ENCODE assay signal across 1 cellular context in the genomic region with DNA sequence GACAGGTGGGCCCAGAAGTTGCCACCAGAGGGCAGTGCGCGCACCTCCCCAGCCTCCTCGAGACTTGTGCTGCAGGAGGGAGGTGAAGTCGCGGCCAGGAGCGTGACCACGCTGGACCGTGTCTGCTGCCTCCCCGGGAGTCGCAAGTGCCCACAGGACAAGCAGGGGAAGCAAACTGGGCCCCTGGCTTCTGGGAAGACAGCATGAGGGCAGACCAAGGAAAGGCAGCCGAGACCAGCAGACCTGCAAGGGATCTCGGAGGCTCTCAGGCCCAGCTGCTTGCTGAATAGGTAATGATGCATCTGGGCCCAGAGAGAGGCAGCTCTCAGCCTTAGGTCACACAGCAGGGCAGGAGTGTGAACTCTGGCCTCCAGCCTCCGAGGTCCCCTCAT.
A peak's percentile ranks its signal among the peaks of the same experiment; 100 is the strongest.
TF ChIP-seq lines count a peak whose summit lies in the region.

No MANE protein-coding gene starts in this region.

TF ChIP-seq in HepG2, 621 proteins besides CTCF, POLR2A, EP300 and RAD21 (continued from another document and continues in another):
- TF ChIP-seq ZNF574 (CRISPR knock-in tag; IDR thresholded peaks at IDR 0.05) = no peak; the same call in 1 of the 2 replicates
- TF ChIP-seq ZSCAN29 (CRISPR knock-in tag; conservative IDR thresholded peaks at IDR 0.05) = no peak
- TF ChIP-seq KDM3A (CRISPR knock-in tag; IDR thresholded peaks at IDR 0.05; ENCODE audit: low read depth) = no peak
- peak; percentile 77 for TF ChIP-seq ZFP91 (CRISPR knock-in tag; IDR thresholded peaks at IDR 0.05; ENCODE audit: borderline replicate concordance)
- no peak for TF ChIP-seq ZNF619 (CRISPR knock-in tag; IDR thresholded peaks at IDR 0.05)
- TF ChIP-seq, protein P1, sequence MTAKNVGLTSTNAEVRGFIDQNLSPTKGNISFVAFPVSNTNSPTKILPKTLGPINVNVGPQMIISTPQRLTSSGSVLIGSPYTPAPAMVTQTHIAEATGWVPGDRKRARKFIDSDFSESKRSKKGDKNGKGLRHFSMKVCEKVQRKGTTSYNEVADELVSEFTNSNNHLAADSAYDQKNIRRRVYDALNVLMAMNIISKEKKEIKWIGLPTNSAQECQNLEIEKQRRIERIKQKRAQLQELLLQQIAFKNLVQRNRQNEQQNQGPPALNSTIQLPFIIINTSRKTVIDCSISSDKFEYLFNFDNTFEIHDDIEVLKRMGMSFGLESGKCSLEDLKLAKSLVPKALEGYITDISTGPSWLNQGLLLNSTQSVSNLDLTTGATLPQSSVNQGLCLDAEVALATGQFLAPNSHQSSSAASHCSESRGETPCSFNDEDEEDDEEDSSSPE (CRISPR knock-in tag; IDR thresholded peaks at IDR 0.05) = no peak
- TF ChIP-seq MLXIP (CRISPR knock-in tag; IDR thresholded peaks at IDR 0.05; ENCODE audit: borderline replicate concordance) = no peak
- no peak for TF ChIP-seq ZNF263 (CRISPR knock-in tag; IDR thresholded peaks at IDR 0.05)
- TF ChIP-seq MTF2 (CRISPR knock-in tag; IDR thresholded peaks at IDR 0.05; ENCODE audit: borderline replicate concordance) = 0 out of 2 replicates have a peak, but pooled peaks have one; percentile 54
- TF ChIP-seq IRX3 (CRISPR knock-in tag; IDR thresholded peaks at IDR 0.05; ENCODE audit: borderline replicate concordance, low read depth) = no peak
- TF ChIP-seq, protein P2, sequence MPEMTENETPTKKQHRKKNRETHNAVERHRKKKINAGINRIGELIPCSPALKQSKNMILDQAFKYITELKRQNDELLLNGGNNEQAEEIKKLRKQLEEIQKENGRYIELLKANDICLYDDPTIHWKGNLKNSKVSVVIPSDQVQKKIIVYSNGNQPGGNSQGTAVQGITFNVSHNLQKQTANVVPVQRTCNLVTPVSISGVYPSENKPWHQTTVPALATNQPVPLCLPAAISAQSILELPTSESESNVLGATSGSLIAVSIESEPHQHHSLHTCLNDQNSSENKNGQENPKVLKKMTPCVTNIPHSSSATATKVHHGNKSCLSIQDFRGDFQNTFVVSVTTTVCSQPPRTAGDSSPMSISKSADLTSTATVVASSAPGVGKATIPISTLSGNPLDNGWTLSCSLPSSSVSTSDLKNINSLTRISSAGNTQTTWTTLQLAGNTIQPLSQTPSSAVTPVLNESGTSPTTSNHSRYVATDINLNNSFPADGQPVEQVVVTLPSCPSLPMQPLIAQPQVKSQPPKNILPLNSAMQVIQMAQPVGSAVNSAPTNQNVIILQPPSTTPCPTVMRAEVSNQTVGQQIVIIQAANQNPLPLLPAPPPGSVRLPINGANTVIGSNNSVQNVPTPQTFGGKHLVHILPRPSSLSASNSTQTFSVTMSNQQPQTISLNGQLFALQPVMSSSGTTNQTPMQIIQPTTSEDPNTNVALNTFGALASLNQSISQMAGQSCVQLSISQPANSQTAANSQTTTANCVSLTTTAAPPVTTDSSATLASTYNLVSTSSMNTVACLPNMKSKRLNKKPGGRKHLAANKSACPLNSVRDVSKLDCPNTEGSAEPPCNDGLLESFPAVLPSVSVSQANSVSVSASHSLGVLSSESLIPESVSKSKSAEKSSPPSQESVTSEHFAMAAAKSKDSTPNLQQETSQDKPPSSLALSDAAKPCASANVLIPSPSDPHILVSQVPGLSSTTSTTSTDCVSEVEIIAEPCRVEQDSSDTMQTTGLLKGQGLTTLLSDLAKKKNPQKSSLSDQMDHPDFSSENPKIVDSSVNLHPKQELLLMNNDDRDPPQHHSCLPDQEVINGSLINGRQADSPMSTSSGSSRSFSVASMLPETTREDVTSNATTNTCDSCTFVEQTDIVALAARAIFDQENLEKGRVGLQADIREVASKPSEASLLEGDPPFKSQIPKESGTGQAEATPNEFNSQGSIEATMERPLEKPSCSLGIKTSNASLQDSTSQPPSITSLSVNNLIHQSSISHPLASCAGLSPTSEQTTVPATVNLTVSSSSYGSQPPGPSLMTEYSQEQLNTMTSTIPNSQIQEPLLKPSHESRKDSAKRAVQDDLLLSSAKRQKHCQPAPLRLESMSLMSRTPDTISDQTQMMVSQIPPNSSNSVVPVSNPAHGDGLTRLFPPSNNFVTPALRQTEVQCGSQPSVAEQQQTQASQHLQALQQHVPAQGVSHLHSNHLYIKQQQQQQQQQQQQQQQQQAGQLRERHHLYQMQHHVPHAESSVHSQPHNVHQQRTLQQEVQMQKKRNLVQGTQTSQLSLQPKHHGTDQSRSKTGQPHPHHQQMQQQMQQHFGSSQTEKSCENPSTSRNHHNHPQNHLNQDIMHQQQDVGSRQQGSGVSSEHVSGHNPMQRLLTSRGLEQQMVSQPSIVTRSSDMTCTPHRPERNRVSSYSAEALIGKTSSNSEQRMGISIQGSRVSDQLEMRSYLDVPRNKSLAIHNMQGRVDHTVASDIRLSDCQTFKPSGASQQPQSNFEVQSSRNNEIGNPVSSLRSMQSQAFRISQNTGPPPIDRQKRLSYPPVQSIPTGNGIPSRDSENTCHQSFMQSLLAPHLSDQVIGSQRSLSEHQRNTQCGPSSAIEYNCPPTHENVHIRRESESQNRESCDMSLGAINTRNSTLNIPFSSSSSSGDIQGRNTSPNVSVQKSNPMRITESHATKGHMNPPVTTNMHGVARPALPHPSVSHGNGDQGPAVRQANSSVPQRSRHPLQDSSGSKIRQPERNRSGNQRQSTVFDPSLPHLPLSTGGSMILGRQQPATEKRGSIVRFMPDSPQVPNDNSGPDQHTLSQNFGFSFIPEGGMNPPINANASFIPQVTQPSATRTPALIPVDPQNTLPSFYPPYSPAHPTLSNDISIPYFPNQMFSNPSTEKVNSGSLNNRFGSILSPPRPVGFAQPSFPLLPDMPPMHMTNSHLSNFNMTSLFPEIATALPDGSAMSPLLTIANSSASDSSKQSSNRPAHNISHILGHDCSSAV (CRISPR knock-in tag; IDR thresholded peaks at IDR 0.05; ENCODE audit: borderline replicate concordance) = no peak
- TF ChIP-seq, protein P3, sequence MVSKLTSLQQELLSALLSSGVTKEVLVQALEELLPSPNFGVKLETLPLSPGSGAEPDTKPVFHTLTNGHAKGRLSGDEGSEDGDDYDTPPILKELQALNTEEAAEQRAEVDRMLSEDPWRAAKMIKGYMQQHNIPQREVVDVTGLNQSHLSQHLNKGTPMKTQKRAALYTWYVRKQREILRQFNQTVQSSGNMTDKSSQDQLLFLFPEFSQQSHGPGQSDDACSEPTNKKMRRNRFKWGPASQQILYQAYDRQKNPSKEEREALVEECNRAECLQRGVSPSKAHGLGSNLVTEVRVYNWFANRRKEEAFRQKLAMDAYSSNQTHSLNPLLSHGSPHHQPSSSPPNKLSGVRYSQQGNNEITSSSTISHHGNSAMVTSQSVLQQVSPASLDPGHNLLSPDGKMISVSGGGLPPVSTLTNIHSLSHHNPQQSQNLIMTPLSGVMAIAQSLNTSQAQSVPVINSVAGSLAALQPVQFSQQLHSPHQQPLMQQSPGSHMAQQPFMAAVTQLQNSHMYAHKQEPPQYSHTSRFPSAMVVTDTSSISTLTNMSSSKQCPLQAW (CRISPR knock-in tag; IDR thresholded peaks at IDR 0.05) = no peak
- TF ChIP-seq MXD1 (CRISPR knock-in tag; IDR thresholded peaks at IDR 0.05) = no peak
- TF ChIP-seq BCL6 (CRISPR knock-in tag; IDR thresholded peaks at IDR 0.05) = no peak
- no peak for TF ChIP-seq NBN (conservative IDR thresholded peaks at IDR 0.05)
- 0 out of 2 replicates have a peak, but pooled peaks have one; percentile 6 for TF ChIP-seq ZNF704 (CRISPR knock-in tag; IDR thresholded peaks at IDR 0.05; ENCODE audit: borderline replicate concordance)
- TF ChIP-seq ZBTB7B (CRISPR knock-in tag; IDR thresholded peaks at IDR 0.05) = no peak
- no peak for TF ChIP-seq ZNF549 (CRISPR knock-in tag; IDR thresholded peaks at IDR 0.05)
- TF ChIP-seq MED8 (CRISPR knock-in tag; IDR thresholded peaks at IDR 0.05; ENCODE audit: insufficient replicate concordance) = no peak
- TF ChIP-seq TBX2 (CRISPR knock-in tag; IDR thresholded peaks at IDR 0.05; ENCODE audit: borderline replicate concordance) = no peak
- TF ChIP-seq TEAD3 (CRISPR knock-in tag; optimal IDR thresholded peaks at IDR 0.05; ENCODE audit: borderline replicate concordance) = peak; percentile 52
- peak; percentile 20; the same call in 1 of the 2 replicates for TF ChIP-seq ZNF350 (CRISPR knock-in tag; IDR thresholded peaks at IDR 0.05; ENCODE audit: borderline replicate concordance, low read depth)
- TF ChIP-seq HNF4A (CRISPR knock-in tag; IDR thresholded peaks at IDR 0.05) = no peak
- no peak for TF ChIP-seq MTERF4 (CRISPR knock-in tag; IDR thresholded peaks at IDR 0.05)
- TF ChIP-seq ZNF629 (CRISPR knock-in tag; conservative IDR thresholded peaks at IDR 0.05) = no peak
- TF ChIP-seq MAF1 (CRISPR knock-in tag; IDR thresholded peaks at IDR 0.05; ENCODE audit: borderline replicate concordance) = 0 out of 2 replicates have a peak, but pooled peaks have one; percentile 48
